In genomic region chr6:107154131-107154906, GRCh38 we compare ENCODE assay signal across 1 cellular context.
TF ChIP-seq lines count a peak whose summit lies in the region.

No MANE protein-coding gene starts in this region.

TF ChIP-seq in SK-N-SH, 30 proteins besides CTCF, POLR2A, EP300 and RAD21 (continued from another document):
- no peak for TF ChIP-seq REST (IDR thresholded peaks at IDR 0.05; ENCODE audit: low read depth, low read length)
- no peak for TF ChIP-seq PBX3 (IDR thresholded peaks at IDR 0.05)
- no peak for TF ChIP-seq RFX5 (IDR thresholded peaks at IDR 0.05; ENCODE audit: low read length)
- TF ChIP-seq SMC3 (IDR thresholded peaks at IDR 0.05; ENCODE audit: low read depth, low read length), result no peak
